ENCODE assay signal across 11 cellular contexts in genomic region chr10:47025540-47026300, GRCh38.
DNase-seq lines count a peak whose midpoint lies in the region; ATAC-seq and TF ChIP-seq lines count a peak whose summit lies in the region.
"Had no signal": no experiment of that assay in that cellular context is flagged by ENCODE, and none has a peak within 500 bp of the region (broad histone marks: within the 10 kb centered on the region; RNA-seq: fewer than 3 reads in every experiment).

No MANE protein-coding gene starts in this region.

- H3K36me3 Mint-ChIP-seq in T-cell: no peaks in the 10 kb centered on the region

- H3K27me3 ChIP-seq in left lung: no peaks in the 10 kb centered on the region

- no peak overlapping the region for H3K4me3 Mint-ChIP-seq in T-cell
- H3K4me3 Mint-ChIP-seq: stimulated activated naive CD8-positive, alpha-beta T cell treated with anti-CD3 and anti-CD28 coated beads, Interleukin-15, Interleukin-2, amounts not matched to agents 100 ng/mL and 50 ng/mL, for 24 hours; T-helper 1 cell treated with Interleukin-12 subunit alpha and Interleukin-12 subunit beta and Interleukin-4 antibody, amounts not matched to agents 30 μg/mL and 1 μg/mL, for 36 hours had no signal

- TF ChIP-seq CTCF in astrocyte of the cerebellum (IDR thresholded peaks at IDR 0.05; ENCODE audit: low read depth, low read length, missing control alignments) (no peak), left lung (IDR thresholded peaks at IDR 0.05) (no peak)

- DNase-seq in stimulated activated CD4-positive, alpha-beta T cell treated with anti-CD3 and anti-CD28 coated beads, Interleukin-4, amount 100 ng/mL, for 24 hours: peak; percentile 1
- no peak for DNase-seq in stimulated activated CD4-positive, alpha-beta T cell treated with anti-CD3 and anti-CD28 coated beads, Interleukin-1b, Interleukin-23, amount 100 ng/mL, for 48 hours
- DNase-seq in astrocyte of the cerebellum (ENCODE audit: low read depth) (peak; percentile 22), left lung (peak; percentile 45 to 53), NCI-H345 (lab: John Stamatoyannopoulos, UW) (no peak), T-cell (no peak), KBM-7 (no peak)

- no peak overlapping the region for H3K27ac Mint-ChIP-seq in T-cell
- H3K27ac Mint-ChIP-seq: stimulated activated naive CD8-positive, alpha-beta T cell treated with anti-CD3 and anti-CD28 coated beads, Interleukin-15, Interleukin-2, amounts not matched to agents 100 ng/mL and 50 ng/mL, for 24 hours; T-helper 1 cell treated with Interleukin-12 subunit alpha and Interleukin-12 subunit beta and Interleukin-4 antibody, amounts not matched to agents 30 μg/mL and 1 μg/mL, for 36 hours had no signal

- ATAC-seq in left lung (peak; percentile 61), T-cell (replicated peaks in 1 of 4) (no peak), HG02973 (IDR thresholded peaks at IDR 0.05; ENCODE audit: unreplicated experiment) (no peak)

- no peaks in the 10 kb centered on the region for H3K4me1 ChIP-seq in left lung

- CTCF ChIA-PET in T-cell (lab: Charles Lee): interaction anchor here (0.6 to 2.3 kb wide), 7 partner anchors 9 to 317 kb away, joined by 3 to 31 read pairs (median 3); no protein-coding TSS in a partner anchor

- intact Hi-C loops in left lung (cut with DNase I): loop anchor here in 1 of 2 donors (10.0 kb wide), 1 partner anchor 289 kb away; no protein-coding TSS in a partner anchor

- no peak overlapping the region for H3K27ac ChIP-seq in left lung
- H3K27ac ChIP-seq: C4-2B had no signal

- no peak overlapping the region for H3K4me3 ChIP-seq in astrocyte of the cerebellum (ENCODE audit: low read depth, low read length)
- no peak overlapping the region for H3K4me3 ChIP-seq in left lung

- in situ Hi-C loops in astrocyte of the cerebellum (cut with HindIII; ENCODE audit: low sequenced_read_pairs) (loop anchor here (25.0 kb wide), 1 partner anchor 262 kb away; no protein-coding TSS in a partner anchor), KBM-7 (cut with MboI; ENCODE audit: low pct_unique_long_range_greater_than_20kb, low sequenced_read_pairs) (loop anchor here (10.0 kb wide), 1 partner anchor 279 kb away; the partner anchor contains the start of gene GDF10)

- H3K36me3 ChIP-seq in left lung: no peaks in the 10 kb centered on the region

- peaks cover 0 to 4% (median 2%) of the 10 kb centered on the region in 3 donors for H3K4me1 Mint-ChIP-seq in T-cell

- POLR2A ChIA-PET in T-cell (lab: Charles Lee): no interaction called here

- H3K9me3 ChIP-seq in left lung: no peaks in the 10 kb centered on the region

- H3K9me3 Mint-ChIP-seq in T-cell: no peaks in the 10 kb centered on the region
- H3K9me3 Mint-ChIP-seq: stimulated activated naive CD8-positive, alpha-beta T cell treated with anti-CD3 and anti-CD28 coated beads, Interleukin-15, Interleukin-2, amounts not matched to agents 100 ng/mL and 50 ng/mL, for 24 hours; T-helper 1 cell treated with Interleukin-12 subunit alpha and Interleukin-12 subunit beta and Interleukin-4 antibody, amounts not matched to agents 30 μg/mL and 1 μg/mL, for 36 hours had no signal

- peaks cover 1 to 5% of the 10 kb centered on the region in 2 donors for H3K27me3 Mint-ChIP-seq in T-cell
- H3K27me3 Mint-ChIP-seq: stimulated activated naive CD8-positive, alpha-beta T cell treated with anti-CD3 and anti-CD28 coated beads, Interleukin-15, Interleukin-2, amounts not matched to agents 100 ng/mL and 50 ng/mL, for 24 hours had no signal

Comparison
In these comparisons a context has a peak if more than half of its experiments do, and no peak if none do; other contexts are left out.
1. DNase-seq: peak in stimulated activated CD4-positive, alpha-beta T cell treated with anti-CD3 and anti-CD28 coated beads, Interleukin-4, amount 100 ng/mL, for 24 hours (single experiment), astrocyte of the cerebellum (single experiment) and left lung (2 of 2); none in stimulated activated CD4-positive, alpha-beta T cell treated with anti-CD3 and anti-CD28 coated beads, Interleukin-1b, Interleukin-23, amount 100 ng/mL, for 48 hours (single experiment), NCI-H345 (single experiment), T-cell (0 of 34) and KBM-7 (single experiment).